In the genomic region with DNA sequence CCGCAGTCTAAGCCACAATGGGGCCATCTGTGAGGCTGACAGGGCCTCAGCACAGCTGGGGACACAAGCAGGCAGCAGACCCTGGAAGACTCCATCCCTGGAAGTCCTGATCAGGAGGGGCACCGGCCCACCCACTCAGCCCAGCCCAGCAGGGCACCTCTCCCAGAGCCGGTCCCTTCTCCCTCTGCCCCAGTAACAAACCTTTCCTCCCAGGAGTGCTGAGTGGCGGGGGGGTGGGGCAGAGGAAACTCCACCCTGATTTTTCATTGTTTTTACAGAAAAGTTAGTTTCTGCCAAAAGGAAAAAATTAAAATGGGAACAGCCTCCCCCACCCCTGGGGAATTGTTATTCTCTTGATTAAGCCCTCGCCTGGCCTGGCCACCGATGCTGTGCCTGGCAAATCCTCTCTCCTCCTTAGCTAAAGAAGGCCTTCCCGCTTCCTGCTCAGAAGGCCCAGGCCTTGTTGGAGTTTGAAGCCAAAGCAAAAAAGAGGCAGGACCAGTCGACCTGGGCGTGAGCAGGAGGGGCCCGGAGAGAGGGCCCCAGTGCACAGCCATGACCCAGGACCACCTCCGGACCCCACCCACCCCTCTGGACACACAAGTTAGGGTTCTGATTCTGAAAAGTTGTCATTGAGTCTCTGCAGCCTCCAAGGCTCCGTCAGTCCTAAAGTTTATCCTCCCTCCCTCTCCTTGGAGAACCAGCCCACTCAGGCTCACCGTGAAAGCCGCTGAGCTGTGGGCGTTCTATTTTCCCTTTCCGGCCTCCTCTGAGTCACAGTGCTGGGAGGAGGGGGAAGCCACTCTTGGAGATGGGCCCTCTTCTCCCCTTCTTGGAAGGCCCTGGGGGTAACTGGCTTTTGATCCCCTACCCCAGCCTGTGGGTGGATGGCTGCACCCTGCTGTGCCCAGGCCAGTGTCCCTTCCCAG, we compare ENCODE assay signal across 10 cellular contexts.
DNase-seq lines count a peak whose midpoint lies in the region; ATAC-seq and TF ChIP-seq lines count a peak whose summit lies in the region.
"Had no signal": no experiment of that assay in that cellular context is flagged by ENCODE, and none has a peak within 500 bp of the region (broad histone marks: within the 10 kb centered on the region; RNA-seq: fewer than 3 reads in every experiment).

No MANE protein-coding gene starts in this region.

- H2AFZ ChIP-seq in smooth muscle cell (ENCODE audit: low read depth): no peak overlapping the region

- no peaks in the 10 kb centered on the region for H4K20me1 ChIP-seq in smooth muscle cell (ENCODE audit: low read depth)

- peak overlapping the region; percentile 72 for H3K4me2 ChIP-seq in smooth muscle cell

- H3K27ac Mint-ChIP-seq in immature natural killer cell: no peak overlapping the region
- H3K27ac Mint-ChIP-seq in activated CD8-positive, alpha-beta T cell treated with anti-CD3 and anti-CD28 coated beads for 36 hours: no peak overlapping the region

- ATAC-seq in GM19397 (IDR thresholded peaks at IDR 0.05; ENCODE audit: unreplicated experiment) (no peak), HG03442 (IDR thresholded peaks at IDR 0.05; ENCODE audit: unreplicated experiment) (no peak)
- ATAC-seq in activated CD8-positive, alpha-beta T cell treated with anti-CD3 and anti-CD28 coated beads for 36 hours: no peak

- WGBS in smooth muscle cell (ENCODE audit: low lambda C conversion rate): 33% methylated on average over 14 of the region's 16 CpGs

- H3K36me3 ChIP-seq in HEK293 (ENCODE audit: control insufficient read depth in 2 of 2, insufficient read depth in 1 of 2, low read length in 2 of 2): no peaks in the 10 kb centered on the region
- no peaks in the 10 kb centered on the region for H3K36me3 ChIP-seq in right atrium auricular region
- H3K36me3 ChIP-seq in smooth muscle cell (ENCODE audit: low read depth): no peaks in the 10 kb centered on the region

- peaks cover 12% of the 10 kb centered on the region; the same call in 1 of the 2 replicates for H3K4me1 ChIP-seq in HEK293 (ENCODE audit: control insufficient read depth, insufficient read depth, low read length)
- H3K4me1 ChIP-seq in right atrium auricular region: peaks cover 0 to 59% of the 10 kb centered on the region in 2 donors
- peaks cover 34% of the 10 kb centered on the region for H3K4me1 ChIP-seq in smooth muscle cell (ENCODE audit: low read depth)

- CTCF ChIA-PET in HEK293 (lab: Yijun Ruan, JAX): interaction anchor here (0.5 to 1.2 kb wide), 3 partner anchors 125 to 189 kb away, joined by 3 read pairs; no protein-coding TSS in a partner anchor
- CTCF ChIA-PET in activated CD8-positive, alpha-beta T cell treated with anti-CD3 and anti-CD28 coated beads for 36 hours (lab: Charles Lee): no interaction called here

- peak overlapping the region; percentile 67 for H3K9ac ChIP-seq in smooth muscle cell (ENCODE audit: low read depth)

- POLR2A ChIA-PET in HEK293 (lab: Yijun Ruan, JAX): interaction anchor here (1.3 kb wide), 1 partner anchor 128 kb away, joined by 3 read pairs; a partner anchor contains a TSS
- POLR2A ChIA-PET in activated CD8-positive, alpha-beta T cell treated with anti-CD3 and anti-CD28 coated beads for 36 hours (lab: Charles Lee): no interaction called here

- no peaks in the 10 kb centered on the region for H3F3A ChIP-seq in smooth muscle cell (ENCODE audit: low read depth)

- H3K4me3 ChIP-seq in HEK293 (ENCODE audit: low read depth, low read length): no peak overlapping the region
- H3K4me3 ChIP-seq in right atrium auricular region: no peak overlapping the region
- H3K4me3 ChIP-seq in smooth muscle cell: no peak overlapping the region

- H3K9me3 ChIP-seq in HEK293 (ENCODE audit: control insufficient read depth, insufficient read depth, low read depth, low read length): no peaks in the 10 kb centered on the region
- H3K9me3 ChIP-seq in right atrium auricular region: no peaks in the 10 kb centered on the region
- no peaks in the 10 kb centered on the region for H3K9me3 ChIP-seq in smooth muscle cell (replicated peaks; ENCODE audit: low read depth)

- DNase-seq in amniotic epithelial cell (ENCODE audit: low read depth) (peak; percentile 69), right atrium auricular region (ENCODE audit: low spot score) (peak; percentile 76), smooth muscle cell (lab: John Stamatoyannopoulos, UW; ENCODE audit: unreplicated experiment) (peak; percentile 29), immature natural killer cell (no peak)
- no peak for DNase-seq in activated CD8-positive, alpha-beta T cell treated with anti-CD3 and anti-CD28 coated beads for 36 hours
- DNase-seq: central memory CD4-positive, alpha-beta T cell; NCI-H510A had no signal

- H3K27me3 ChIP-seq in right atrium auricular region (no peaks in the 10 kb centered on the region), smooth muscle cell (ENCODE audit: low read depth) (no peaks in the 10 kb centered on the region)

- H3K27ac ChIP-seq in HEK293 (ENCODE audit: extremely low read depth, low read depth, low read length) (no peak overlapping the region), right atrium auricular region (peak overlapping the region; percentile 81 to 93), smooth muscle cell (ENCODE audit: low read depth) (peak overlapping the region; percentile 93)

- no peaks in the 10 kb centered on the region for H3K36me3 Mint-ChIP-seq in immature natural killer cell
- no peaks in the 10 kb centered on the region for H3K36me3 Mint-ChIP-seq in activated CD8-positive, alpha-beta T cell treated with anti-CD3 and anti-CD28 coated beads for 36 hours (ENCODE audit: low read depth)

- no peaks in the 10 kb centered on the region for H3K79me2 ChIP-seq in smooth muscle cell (ENCODE audit: low read depth)

- H3K4me3 Mint-ChIP-seq in immature natural killer cell: no peak overlapping the region
- H3K4me3 Mint-ChIP-seq in activated CD8-positive, alpha-beta T cell treated with anti-CD3 and anti-CD28 coated beads for 36 hours: no peak overlapping the region

- peaks cover 17 to 31% of the 10 kb centered on the region in 2 donors for H3K4me1 Mint-ChIP-seq in immature natural killer cell
- peaks cover 39% of the 10 kb centered on the region for H3K4me1 Mint-ChIP-seq in activated CD8-positive, alpha-beta T cell treated with anti-CD3 and anti-CD28 coated beads for 36 hours (ENCODE audit: low read depth)

- intact Hi-C loops in activated CD8-positive, alpha-beta T cell treated with anti-CD3 and anti-CD28 coated beads for 36 hours (cut with micrococcal nuclease): no loop called here

- no peak for TF ChIP-seq CTCF in HEK293 (tag by site-specific recombination; IDR thresholded peaks at IDR 0.05)
- no peak for TF ChIP-seq CTCF in right atrium auricular region (IDR thresholded peaks at IDR 0.05)
- no peak for TF ChIP-seq CTCF in smooth muscle cell (IDR thresholded peaks at IDR 0.05; ENCODE audit: borderline replicate concordance, insufficient read depth, poor library complexity, severe bottlenecking)
- TF ChIP-seq CTCF in activated CD8-positive, alpha-beta T cell treated with anti-CD3 and anti-CD28 coated beads for 36 hours (IDR thresholded peaks at IDR 0.05): no peak

- peaks cover 0 to 11% (median 5%) of the 10 kb centered on the region in 3 donors for H3K27me3 Mint-ChIP-seq in immature natural killer cell (ENCODE audit: low read depth in 3 of 3)
- no peaks in the 10 kb centered on the region for H3K27me3 Mint-ChIP-seq in activated CD8-positive, alpha-beta T cell treated with anti-CD3 and anti-CD28 coated beads for 36 hours

- no peaks in the 10 kb centered on the region for H3K9me3 Mint-ChIP-seq in immature natural killer cell
- no peaks in the 10 kb centered on the region for H3K9me3 Mint-ChIP-seq in activated CD8-positive, alpha-beta T cell treated with anti-CD3 and anti-CD28 coated beads for 36 hours

TF ChIP-seq in HEK293, 187 proteins besides CTCF, POLR2A, EP300 and RAD21 (continues in another document):
- peak; percentile 66 for TF ChIP-seq ZIC2 (tag by site-specific recombination; IDR thresholded peaks at IDR 0.05)
- TF ChIP-seq ZSCAN23 (tag by site-specific recombination; IDR thresholded peaks at IDR 0.05): no peak
- TF ChIP-seq SP2 (tag by site-specific recombination; IDR thresholded peaks at IDR 0.05): 0 out of 2 replicates have a peak, but pooled peaks have one; percentile 8
- TF ChIP-seq, protein P1, sequence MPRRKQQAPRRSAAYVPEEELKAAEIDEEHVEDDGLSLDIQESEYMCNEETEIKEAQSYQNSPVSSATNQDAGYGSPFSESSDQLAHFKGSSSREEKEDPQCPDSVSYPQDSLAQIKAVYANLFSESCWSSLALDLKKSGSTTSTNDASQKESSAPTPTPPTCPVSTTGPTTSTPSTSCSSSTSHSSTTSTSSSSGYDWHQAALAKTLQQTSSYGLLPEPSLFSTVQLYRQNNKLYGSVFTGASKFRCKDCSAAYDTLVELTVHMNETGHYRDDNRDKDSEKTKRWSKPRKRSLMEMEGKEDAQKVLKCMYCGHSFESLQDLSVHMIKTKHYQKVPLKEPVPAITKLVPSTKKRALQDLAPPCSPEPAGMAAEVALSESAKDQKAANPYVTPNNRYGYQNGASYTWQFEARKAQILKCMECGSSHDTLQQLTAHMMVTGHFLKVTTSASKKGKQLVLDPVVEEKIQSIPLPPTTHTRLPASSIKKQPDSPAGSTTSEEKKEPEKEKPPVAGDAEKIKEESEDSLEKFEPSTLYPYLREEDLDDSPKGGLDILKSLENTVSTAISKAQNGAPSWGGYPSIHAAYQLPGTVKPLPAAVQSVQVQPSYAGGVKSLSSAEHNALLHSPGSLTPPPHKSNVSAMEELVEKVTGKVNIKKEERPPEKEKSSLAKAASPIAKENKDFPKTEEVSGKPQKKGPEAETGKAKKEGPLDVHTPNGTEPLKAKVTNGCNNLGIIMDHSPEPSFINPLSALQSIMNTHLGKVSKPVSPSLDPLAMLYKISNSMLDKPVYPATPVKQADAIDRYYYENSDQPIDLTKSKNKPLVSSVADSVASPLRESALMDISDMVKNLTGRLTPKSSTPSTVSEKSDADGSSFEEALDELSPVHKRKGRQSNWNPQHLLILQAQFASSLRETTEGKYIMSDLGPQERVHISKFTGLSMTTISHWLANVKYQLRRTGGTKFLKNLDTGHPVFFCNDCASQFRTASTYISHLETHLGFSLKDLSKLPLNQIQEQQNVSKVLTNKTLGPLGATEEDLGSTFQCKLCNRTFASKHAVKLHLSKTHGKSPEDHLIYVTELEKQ (tag by site-specific recombination; IDR thresholded peaks at IDR 0.05; ENCODE audit: borderline replicate concordance): no peak

Comparison
In these comparisons a context has a peak if more than half of its experiments do, and no peak if none do; other contexts are left out.
1. DNase-seq: peak in amniotic epithelial cell (single experiment), right atrium auricular region (single experiment) and smooth muscle cell (single experiment); none in immature natural killer cell (0 of 3) and activated CD8-positive, alpha-beta T cell treated with anti-CD3 and anti-CD28 coated beads for 36 hours (single experiment).